ENCODE assay signal across 27 cellular contexts in genomic region chr2:95004702-95005101, GRCh38. TPM values are rescaled to one million over a fixed set of nuclear protein-coding genes. Genes with fewer than 3 reads are reported as not detected.
DNase-seq lines count a peak whose midpoint lies in the region; ATAC-seq and TF ChIP-seq lines count a peak whose summit lies in the region.
"Had no signal": no experiment of that assay in that cellular context is flagged by ENCODE, and none has a peak within 500 bp of the region (broad histone marks: within the 10 kb centered on the region; RNA-seq: fewer than 3 reads in every experiment).

No MANE protein-coding gene starts in this region.

- H3K4me1 ChIP-seq in prostate gland (replicated peaks) (no peaks in the 10 kb centered on the region), BE2C (no peaks in the 10 kb centered on the region)
- H3K4me1 ChIP-seq: parathyroid adenoma, SJSA1 had no signal

- CTCF ChIA-PET in activated CD8-positive, alpha-beta T cell treated with anti-CD3 and anti-CD28 coated beads, Interleukin-2, amount 10 ng/mL, durations not matched to agents 7 days and 5 days (lab: Charles Lee), result no interaction called here

- H3K27me3 ChIP-seq in prostate gland (replicated peaks; ENCODE audit: insufficient read depth) (no peaks in the 10 kb centered on the region), BE2C (no peaks in the 10 kb centered on the region)
- H3K27me3 ChIP-seq: MG63, SJSA1 had no signal

- intact Hi-C loops in prostate gland (cut with DNase I), result no loop called here

- H3K4me1 Mint-ChIP-seq in activated CD8-positive, alpha-beta T cell treated with anti-CD3 and anti-CD28 coated beads, Interleukin-2, amount 10 ng/mL, durations not matched to agents 7 days and 5 days (ENCODE audit: low read depth), result peaks cover 8% of the 10 kb centered on the region
- H3K4me1 Mint-ChIP-seq: IgD-negative memory B cell; stimulated activated naive B cell treated with anti-CD40 and anti-IgM and Interleukin-4, amounts not matched to agents 10 μg/mL and 1 μg/mL and 100 μg/mL, for 72 hours had no signal

- H3K36me3 ChIP-seq in KOPT-K1 (ENCODE audit: insufficient read depth, low read length), result no peaks in the 10 kb centered on the region
- no peaks in the 10 kb centered on the region for H3K36me3 ChIP-seq in prostate gland
- no peaks in the 10 kb centered on the region for H3K36me3 ChIP-seq in BE2C
- H3K36me3 ChIP-seq: MG63, sigmoid colon, SJSA1, thoracic aorta had no signal

- H3K4me3 ChIP-seq in prostate gland (no peak overlapping the region), BE2C (ENCODE audit: low read depth, low read length) (no peak overlapping the region)
- H3K4me3 ChIP-seq: MG63, sigmoid colon, SJSA1, thoracic aorta had no signal

- H3K9me3 Mint-ChIP-seq in activated CD8-positive, alpha-beta T cell treated with anti-CD3 and anti-CD28 coated beads, Interleukin-2, amount 10 ng/mL, durations not matched to agents 7 days and 5 days (ENCODE audit: insufficient read depth), result no peaks in the 10 kb centered on the region
- H3K9me3 Mint-ChIP-seq: IgD-negative memory B cell; naive thymus-derived CD8-positive, alpha-beta T cell; stimulated activated naive B cell treated with anti-CD40 and anti-IgM and Interleukin-4, amounts not matched to agents 10 μg/mL and 1 μg/mL and 100 μg/mL, for 72 hours; T-cell had no signal

- H3K4me3 Mint-ChIP-seq in activated CD8-positive, alpha-beta T cell treated with anti-CD3 and anti-CD28 coated beads, Interleukin-2, amount 10 ng/mL, durations not matched to agents 7 days and 5 days, result no peak overlapping the region
- H3K4me3 Mint-ChIP-seq: IgD-negative memory B cell; stimulated activated naive B cell treated with anti-CD40 and anti-IgM and Interleukin-4, amounts not matched to agents 10 μg/mL and 1 μg/mL and 100 μg/mL, for 72 hours; T-cell had no signal

- no peaks in the 10 kb centered on the region for H3K27me3 Mint-ChIP-seq in activated CD8-positive, alpha-beta T cell treated with anti-CD3 and anti-CD28 coated beads, Interleukin-2, amount 10 ng/mL, durations not matched to agents 7 days and 5 days (ENCODE audit: low read depth)

- POLR2A ChIA-PET in activated CD8-positive, alpha-beta T cell treated with anti-CD3 and anti-CD28 coated beads, Interleukin-2, amount 10 ng/mL, durations not matched to agents 7 days and 5 days (lab: Charles Lee), result no interaction called here

- no peaks in the 10 kb centered on the region for H3K36me3 Mint-ChIP-seq in activated CD8-positive, alpha-beta T cell treated with anti-CD3 and anti-CD28 coated beads, Interleukin-2, amount 10 ng/mL, durations not matched to agents 7 days and 5 days (ENCODE audit: low read depth)
- H3K36me3 Mint-ChIP-seq: IgD-negative memory B cell; naive thymus-derived CD8-positive, alpha-beta T cell; stimulated activated naive B cell treated with anti-CD40 and anti-IgM and Interleukin-4, amounts not matched to agents 10 μg/mL and 1 μg/mL and 100 μg/mL, for 72 hours; T-cell had no signal

- no peak for TF ChIP-seq POLR2A in prostate gland (IDR thresholded peaks at IDR 0.05)

- H3K27ac Mint-ChIP-seq in activated CD8-positive, alpha-beta T cell treated with anti-CD3 and anti-CD28 coated beads, Interleukin-2, amount 10 ng/mL, durations not matched to agents 7 days and 5 days, result no peak overlapping the region
- H3K27ac Mint-ChIP-seq: IgD-negative memory B cell; stimulated activated naive B cell treated with anti-CD40 and anti-IgM and Interleukin-4, amounts not matched to agents 10 μg/mL and 1 μg/mL and 100 μg/mL, for 72 hours; T-cell had no signal

- H3K9me3 ChIP-seq in KOPT-K1 (ENCODE audit: insufficient read depth, low read length, poor library complexity, severe bottlenecking) (no peaks in the 10 kb centered on the region), prostate gland (no peaks in the 10 kb centered on the region), BE2C (no peaks in the 10 kb centered on the region)
- H3K9me3 ChIP-seq: MG63, sigmoid colon, SJSA1, thoracic aorta had no signal

- WGBS in prostate gland, result 56% methylated on average over 8 of the region's 8 CpGs

- no peak for DNase-seq in activated CD8-positive, alpha-beta T cell treated with anti-CD3 and anti-CD28 coated beads, Interleukin-2, amount 10 ng/mL, durations not matched to agents 7 days and 5 days
- DNase-seq in kidney tubule cell (ENCODE audit: low spot score) (peak; percentile 25), prostate gland (ENCODE audit: low spot score) (no peak), BE2C (no peak), globus pallidus (ENCODE audit: low spot score) (no peak)
- no peak for DNase-seq in stimulated activated naive CD8-positive, alpha-beta T cell treated with anti-CD3 and anti-CD28 coated beads, Interleukin-15, Interleukin-2, amounts not matched to agents 100 U/mL and 50 U/mL, for 24 hours
- DNase-seq in activated CD8-positive, alpha-beta memory T cell treated with anti-CD3 and anti-CD28 coated beads, Interleukin-2, amount 50 U/mL, for 4 hours, result no peak
- DNase-seq: activated CD4-positive, CD25-positive, alpha-beta regulatory T cell; activated CD8-positive, alpha-beta memory T cell treated with anti-CD3 and anti-CD28 coated beads, Interleukin-2, amount 50 U/mL, for 48 hours; GOT3; MG63; naive thymus-derived CD8-positive, alpha-beta T cell; NCI-H1417; NCI-H2081 treated with DMSO at 0.1 percent for 48 hours; NCI-H226; sigmoid colon; stimulated activated naive B cell treated with anti-CD40 and anti-IgM and Interleukin-4, amounts not matched to agents 10 μg/mL and 1 μg/mL and 100 μg/mL, for 72 hours; T-cell had no signal

- peak; percentile 48 for ATAC-seq in activated CD8-positive, alpha-beta T cell treated with anti-CD3 and anti-CD28 coated beads, Interleukin-2, amount 10 ng/mL, durations not matched to agents 7 days and 5 days
- peak; percentile 57 for ATAC-seq in stimulated activated naive CD8-positive, alpha-beta T cell treated with anti-CD3 and anti-CD28 coated beads, Interleukin-15, Interleukin-2, amounts not matched to agents 100 U/mL and 50 U/mL, for 24 hours
- ATAC-seq: naive thymus-derived CD8-positive, alpha-beta T cell; stimulated activated naive B cell treated with anti-CD40 and anti-IgM and Interleukin-4, amounts not matched to agents 10 μg/mL and 1 μg/mL and 100 μg/mL, for 72 hours had no signal

- H3K27ac ChIP-seq in KOPT-K1 (ENCODE audit: low read depth, low read length, poor library complexity, severe bottlenecking), result peak overlapping the region; percentile 77
- H3K27ac ChIP-seq in prostate gland, result no peak overlapping the region
- H3K27ac ChIP-seq: C4-2B, parathyroid adenoma, sigmoid colon, SJSA1, thoracic aorta had no signal

- TF ChIP-seq CTCF in prostate gland (IDR thresholded peaks at IDR 0.05) (no peak), BE2C (IDR thresholded peaks at IDR 0.05; ENCODE audit: low read depth, low read length) (no peak)

RNA-seq across cellular contexts. Expression of gene MAL, which starts 20.8 kb away (rescaled TPM):
- 100 to 1,000 TPM; 188 to 206 TPM for total RNA-seq in activated CD8-positive, alpha-beta T cell treated with anti-CD3 and anti-CD28 coated beads, Interleukin-2, amount 10 ng/mL, durations not matched to agents 7 days and 5 days
- total RNA-seq in prostate gland, result 1 to 10 TPM; 3.1 to 8.0 TPM
- not detected for polyA plus RNA-seq in BE2C (2012; ENCODE audit: insufficient read depth, insufficient read length, low read depth)
- total RNA-seq: endothelial cell of umbilical vein, glomerular endothelial cell, liver, SJSA1, thoracic aorta had no signal
- polyA plus RNA-seq: endothelial cell of umbilical vein had no signal

Comparison
In these comparisons a context has a peak if more than half of its experiments do, and no peak if none do; other contexts are left out.
1. RNA of gene MAL, which starts 20.8 kb away (total RNA-seq): 188 to 206 TPM in activated CD8-positive, alpha-beta T cell treated with anti-CD3 and anti-CD28 coated beads, Interleukin-2, amount 10 ng/mL, durations not matched to agents 7 days and 5 days; 3.1 to 8.0 TPM in prostate gland; every median in the first group is over 10 times any median in the second.